Comparison of ENCODE assay signal across 10 cellular contexts in the genomic region with DNA sequence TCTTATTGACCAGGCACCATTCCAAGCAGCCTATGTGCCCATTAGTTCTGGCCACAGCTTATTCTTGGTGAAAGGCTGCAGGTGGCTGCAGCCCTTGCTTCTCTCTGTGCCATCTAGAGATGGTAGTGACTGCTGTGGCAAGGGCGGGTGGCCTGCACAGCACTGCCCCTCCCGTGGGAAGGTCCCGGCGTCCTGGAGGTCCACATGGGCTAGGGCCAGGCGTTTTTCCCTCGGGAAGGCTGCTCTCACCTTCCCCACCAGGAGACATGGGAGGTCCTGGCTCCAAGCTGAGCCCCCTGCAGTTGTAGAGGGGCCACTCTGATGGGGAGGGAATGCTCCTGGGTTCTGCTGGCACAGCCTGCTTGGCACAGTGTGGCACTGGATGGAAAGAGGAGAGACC.
"Had no signal": no experiment of that assay in that cellular context is flagged by ENCODE, and none has a peak within 500 bp of the region (broad histone marks: within the 10 kb centered on the region; RNA-seq: fewer than 3 reads in every experiment).

No MANE protein-coding gene starts in this region.

- H3K4me3 ChIP-seq: dorsolateral prefrontal cortex, right lobe of liver, uterus had no signal

- DNase-seq: activated CD4-positive, CD25-positive, alpha-beta regulatory T cell; activated naive CD4-positive, alpha-beta T cell treated with anti-CD3 and anti-CD28 coated beads, Interleukin-2, amount 50 U/mL, for 16 hours; amygdala; dorsolateral prefrontal cortex; foreskin keratinocyte; stimulated activated CD4-positive, alpha-beta T cell treated with anti-CD3 and anti-CD28 coated beads, Interleukin-4, amount 100 ng/mL, for 1 hour; T-helper 17 cell; uterus had no signal

- H3K27me3 ChIP-seq: foreskin keratinocyte, right lobe of liver, uterus had no signal

- H3K36me3 ChIP-seq: right lobe of liver, uterus had no signal

- H3K9me3 ChIP-seq: right lobe of liver, uterus had no signal

- FAIRE-seq: TTC549 had no signal

- H3K27ac ChIP-seq: dorsolateral prefrontal cortex, foreskin keratinocyte, uterus had no signal
